In genomic region chr20:33450867-33451266, GRCh38 we compare ENCODE assay signal across 17 cellular contexts. TPM values are rescaled to one million over a fixed set of nuclear protein-coding genes. Genes with fewer than 3 reads are reported as not detected.
DNase-seq lines count a peak whose midpoint lies in the region; ATAC-seq and TF ChIP-seq lines count a peak whose summit lies in the region.
"Had no signal": no experiment of that assay in that cellular context is flagged by ENCODE, and none has a peak within 500 bp of the region (broad histone marks: within the 10 kb centered on the region; RNA-seq: fewer than 3 reads in every experiment).

No MANE protein-coding gene starts in this region.

- H3K4me3 ChIP-seq in AG10803 (ENCODE audit: low read length) (no peak overlapping the region), adrenal gland (no peak overlapping the region)
- H3K4me3 ChIP-seq: colonic mucosa, lung, spleen had no signal

- H3K9me3 ChIP-seq in adrenal gland (replicated peaks in 1 of 3), result no peaks in the 10 kb centered on the region
- H3K9me3 ChIP-seq: Caco-2, colonic mucosa had no signal

- TF ChIP-seq CTCF in AG10803 (conservative IDR thresholded peaks at IDR 0.05; ENCODE audit: low read length) (no peak), adrenal gland (IDR thresholded peaks at IDR 0.05) (no peak)

- H3K27me3 ChIP-seq in adrenal gland, result no peaks in the 10 kb centered on the region
- H3K27me3 ChIP-seq: colonic mucosa, spleen had no signal

- TF ChIP-seq POLR2A in adrenal gland (IDR thresholded peaks at IDR 0.05), result no peak

- ATAC-seq in HG03565 (IDR thresholded peaks at IDR 0.05; ENCODE audit: unreplicated experiment) (no peak), GM19467 (IDR thresholded peaks at IDR 0.05; ENCODE audit: unreplicated experiment) (no peak), T-cell (replicated peaks in 1 of 4) (no peak)
- no peak for ATAC-seq in stimulated activated effector memory CD8-positive, alpha-beta T cell treated with anti-CD3 and anti-CD28 coated beads, Interleukin-12 subunit alpha, Interleukin-12 subunit beta, amount 100 ng/mL, for 72 hours
- ATAC-seq: naive thymus-derived CD8-positive, alpha-beta T cell had no signal

- no peak overlapping the region for H3K27ac Mint-ChIP-seq in stimulated activated effector memory CD8-positive, alpha-beta T cell treated with anti-CD3 and anti-CD28 coated beads, Interleukin-12 subunit alpha, Interleukin-12 subunit beta, amount 100 ng/mL, for 72 hours
- no peak overlapping the region for H3K27ac Mint-ChIP-seq in T-cell
- H3K27ac Mint-ChIP-seq: activated B cell treated with CpG ODN at 0.5 μM for 24 hours; T-helper 1 cell treated with Interleukin-12 subunit alpha and Interleukin-12 subunit beta and Interleukin-4 antibody, amounts not matched to agents 30 μg/mL and 1 μg/mL, for 36 hours had no signal

- 58 to 70% (median 60%) methylated on average over 4 of the region's 4 CpGs for WGBS in adrenal gland, 4 donors

- H3K9me3 Mint-ChIP-seq in stimulated activated effector memory CD8-positive, alpha-beta T cell treated with anti-CD3 and anti-CD28 coated beads, Interleukin-12 subunit alpha, Interleukin-12 subunit beta, amount 100 ng/mL, for 72 hours, result no peaks in the 10 kb centered on the region
- no peaks in the 10 kb centered on the region for H3K9me3 Mint-ChIP-seq in T-cell
- H3K9me3 Mint-ChIP-seq: activated B cell treated with CpG ODN at 0.5 μM for 24 hours; naive thymus-derived CD8-positive, alpha-beta T cell; T-helper 1 cell treated with Interleukin-12 subunit alpha and Interleukin-12 subunit beta and Interleukin-4 antibody, amounts not matched to agents 30 μg/mL and 1 μg/mL, for 36 hours had no signal

- no peak overlapping the region for H3K4me3 Mint-ChIP-seq in stimulated activated effector memory CD8-positive, alpha-beta T cell treated with anti-CD3 and anti-CD28 coated beads, Interleukin-12 subunit alpha, Interleukin-12 subunit beta, amount 100 ng/mL, for 72 hours
- H3K4me3 Mint-ChIP-seq in T-cell, result no peak overlapping the region
- H3K4me3 Mint-ChIP-seq: activated B cell treated with CpG ODN at 0.5 μM for 24 hours; naive thymus-derived CD8-positive, alpha-beta T cell; T-helper 1 cell treated with Interleukin-12 subunit alpha and Interleukin-12 subunit beta and Interleukin-4 antibody, amounts not matched to agents 30 μg/mL and 1 μg/mL, for 36 hours had no signal

- no peaks in the 10 kb centered on the region for H3K36me3 ChIP-seq in adrenal gland (replicated peaks in 1 of 2)
- H3K36me3 ChIP-seq: colonic mucosa, spleen had no signal

- H3K27me3 Mint-ChIP-seq in T-cell, result no peaks in the 10 kb centered on the region
- H3K27me3 Mint-ChIP-seq: activated B cell treated with CpG ODN at 0.5 μM for 24 hours; naive thymus-derived CD8-positive, alpha-beta T cell had no signal

- intact Hi-C loops in adrenal gland (cut with DNase I), result loop anchor here (5.0 to 10.0 kb wide), 3 partner anchors 196 to 284 kb away; partner anchors contain the start of genes C20orf144 (in 1 of the 2) and ZNF341 (in 1 of the 2)

- H3K36me3 Mint-ChIP-seq in stimulated activated effector memory CD8-positive, alpha-beta T cell treated with anti-CD3 and anti-CD28 coated beads, Interleukin-12 subunit alpha, Interleukin-12 subunit beta, amount 100 ng/mL, for 72 hours, result no peaks in the 10 kb centered on the region
- no peaks in the 10 kb centered on the region for H3K36me3 Mint-ChIP-seq in T-cell
- H3K36me3 Mint-ChIP-seq: naive thymus-derived CD8-positive, alpha-beta T cell had no signal

- no peaks in the 10 kb centered on the region for H3K4me1 Mint-ChIP-seq in stimulated activated effector memory CD8-positive, alpha-beta T cell treated with anti-CD3 and anti-CD28 coated beads, Interleukin-12 subunit alpha, Interleukin-12 subunit beta, amount 100 ng/mL, for 72 hours
- peaks cover 0 to 6% (median 0%) of the 10 kb centered on the region in 3 donors for H3K4me1 Mint-ChIP-seq in T-cell

- H3K4me1 ChIP-seq in adrenal gland (replicated peaks in 1 of 2), result no peaks in the 10 kb centered on the region
- H3K4me1 ChIP-seq: Caco-2, colonic mucosa, spleen had no signal

- CTCF ChIA-PET in T-cell (lab: Charles Lee), result interaction anchor here in 1 of 2 donors (0.6 kb wide), 1 partner anchor 16 kb away, joined by 10 read pairs; no protein-coding TSS in a partner anchor

- POLR2A ChIA-PET in T-cell (lab: Charles Lee), result no interaction called here

- peak; percentile 21 for DNase-seq in AG10803 (ENCODE audit: low read depth)
- DNase-seq in HCEC 1CT, result peak; percentile 69
- DNase-seq in adrenal gland, result peak in 6 of 7 donors; percentile 37 to 64 (median 54)
- DNase-seq in kidney tubule cell (ENCODE audit: low spot score), result peak; percentile 35
- DNase-seq in stimulated activated effector memory CD8-positive, alpha-beta T cell treated with anti-CD3 and anti-CD28 coated beads, Interleukin-12 subunit alpha, Interleukin-12 subunit beta, amount 100 ng/mL, for 72 hours (ENCODE audit: low spot score in 2 of 2), result no peak
- no peak for DNase-seq in T-cell
- DNase-seq: activated B cell treated with CpG ODN at 0.5 μM for 24 hours; Caco-2; colonic mucosa; naive thymus-derived CD8-positive, alpha-beta T cell; Right ventricle myocardium superior; spleen; stimulated activated naive CD4-positive, alpha-beta T cell had no signal

- peak overlapping the region in 1 of 5 donors; percentile 21 for H3K27ac ChIP-seq in adrenal gland
- H3K27ac ChIP-seq: colonic mucosa, spleen had no signal

RNA-seq across cellular contexts. Expression of gene SNTA1, which starts 7.3 kb away (rescaled TPM):
- total RNA-seq in adrenal gland (10 to 100 TPM; 11.5 to 73.2 (median 33.2) TPM), T-cell (1 to 10 TPM; 4.4 to 7.8 (median 5.5) TPM)
- polyA plus RNA-seq in adrenal gland, result 10 to 100 TPM in 2 of 3 donors, 1 to 10 TPM in 1; 4.3 to 42.2 (median 29.3) TPM

RNA-seq across cellular contexts. Expression of gene CBFA2T2, which starts 39.0 kb away (rescaled TPM):
- total RNA-seq in adrenal gland (10 to 100 TPM in 5 of 8 donors, 1 to 10 TPM in 3; 8.3 to 16.7 (median 10.2) TPM), T-cell (10 to 100 TPM; 25.2 to 34.2 (median 31.0) TPM)
- 10 to 100 TPM in 1 of 3 donors, 1 to 10 TPM in 2; 5.3 to 10.3 (median 6.5) TPM for polyA plus RNA-seq in adrenal gland

RNA-seq across cellular contexts. Expression of gene CDK5RAP1, which starts 49.5 kb away (rescaled TPM):
- 10 to 100 TPM; 11.3 to 38.8 (median 22.8) TPM for total RNA-seq in adrenal gland
- polyA plus RNA-seq in adrenal gland, result 100 to 1,000 TPM in 1 of 3 donors, 10 to 100 TPM in 2; 30.4 to 134 (median 67.8) TPM
- total RNA-seq in T-cell, result 10 to 100 TPM; 42.1 to 54.3 (median 49.1) TPM

Comparison
In these comparisons a context has a peak if more than half of its experiments do, and no peak if none do; other contexts are left out.
1. DNase-seq: peak in AG10803 (single experiment), HCEC 1CT (single experiment), adrenal gland (6 of 7) and kidney tubule cell (single experiment); none in stimulated activated effector memory CD8-positive, alpha-beta T cell treated with anti-CD3 and anti-CD28 coated beads, Interleukin-12 subunit alpha, Interleukin-12 subunit beta, amount 100 ng/mL, for 72 hours (0 of 2) and T-cell (0 of 34).